ENCODE assay signal across 18 cellular contexts in genomic region chr7:107803009-107803581, GRCh38. TPM values are rescaled to one million over a fixed set of nuclear protein-coding genes. Genes with fewer than 3 reads are reported as not detected.
DNase-seq lines count a peak whose midpoint lies in the region; ATAC-seq and TF ChIP-seq lines count a peak whose summit lies in the region.
"Had no signal": no experiment of that assay in that cellular context is flagged by ENCODE, and none has a peak within 500 bp of the region (broad histone marks: within the 10 kb centered on the region; RNA-seq: fewer than 3 reads in every experiment).

TSS of gene SLC26A3 (minus strand) at chr7:107803223. CDS start at chr7:107794509, 8,714 bp downstream.

- H3K4me2 ChIP-seq in mammary epithelial cell (ENCODE audit: insufficient read depth, low read depth, low read length) = no peak within 1 kb of the TSS

- TF ChIP-seq POLR2A in breast epithelium (IDR thresholded peaks at IDR 0.05) (no peak), ovary (IDR thresholded peaks at IDR 0.05) (no peak)

- H3K79me2 ChIP-seq in mammary epithelial cell (ENCODE audit: insufficient read depth, low read length) = no peaks in the 10 kb centered on the region

- TF ChIP-seq EP300 in ovary (IDR thresholded peaks at IDR 0.05) = no peak

- H3K36me3 ChIP-seq in breast epithelium (no peaks in the 10 kb centered on the region), mammary epithelial cell (ENCODE audit: insufficient read depth, low read length) (no peaks in the 10 kb centered on the region), ovary (no peaks in the 10 kb centered on the region)

- H2AFZ ChIP-seq in mammary epithelial cell (ENCODE audit: low read depth, low read length) = no peak within 1 kb of the TSS

- intact Hi-C loops in breast epithelium (cut with DNase I; ENCODE audit: low total_unique reads) = no loop called here
- intact Hi-C loops in mammary epithelial cell (cut with micrococcal nuclease) = no loop called here
- intact Hi-C loops in left colon (cut with DNase I, micrococcal nuclease) = no loop called here
- intact Hi-C loops in ovary (cut with DNase I) = no loop called here

- H3K27me3 ChIP-seq in breast epithelium (no peaks in the 10 kb centered on the region), mammary epithelial cell (ENCODE audit: insufficient read depth, low read length) (no peaks in the 10 kb centered on the region), ovary (no peaks in the 10 kb centered on the region)

- CTCF ChIA-PET in mammary epithelial cell (lab: Charles Lee; ENCODE audit: low non-redundant PET) = no interaction called here

- H4K20me1 ChIP-seq in mammary epithelial cell (ENCODE audit: insufficient read depth, low read length) = no peaks in the 10 kb centered on the region

- dilution Hi-C loops in mammary epithelial cell (cut with HindIII; ENCODE audit: low sequenced_read_pairs) = no loop called here

- H3K9me3 ChIP-seq in breast epithelium (no peaks in the 10 kb centered on the region), mammary epithelial cell (replicated peaks; ENCODE audit: insufficient read depth, low read length) (no peaks in the 10 kb centered on the region), ovary (no peaks in the 10 kb centered on the region)
- H3K9me3 ChIP-seq: Caco-2 had no signal

- DNase-seq in breast epithelium (ENCODE audit: low spot score in 2 of 2) = no peak
- DNase-seq in mammary epithelial cell = no peak
- DNase-seq in left colon = no peak
- DNase-seq in renal cortical epithelial cell (ENCODE audit: low read depth) = peak; percentile 48
- DNase-seq in stimulated activated CD4-positive, alpha-beta T cell treated with anti-CD3 and anti-CD28 coated beads, Interleukin-1b, Interleukin-23, amount 100 ng/mL, for 48 hours = no peak
- no peak for DNase-seq in NCI-H526 treated with DMSO at 0.1 percent for 48 hours (lab: John Stamatoyannopoulos, UW)
- no peak for DNase-seq in ovary
- DNase-seq: Caco-2; CD8-positive, alpha-beta memory T cell; DND-41; GDM1; IMR-90 had no signal

- in situ Hi-C loops in mammary epithelial cell (cut with MboI; ENCODE audit: low sequenced_read_pairs in 2 of 2) = no loop called here

- TF ChIP-seq CTCF in breast epithelium (IDR thresholded peaks at IDR 0.05) (no peak), mammary epithelial cell (conservative IDR thresholded peaks at IDR 0.05 in 1 of 2, IDR thresholded peaks at IDR 0.05 in 1 of 2; ENCODE audit: extremely low read depth in 1 of 2, insufficient read depth in 1 of 2, low read depth in 1 of 2, low read length in 2 of 2) (no peak), ovary (IDR thresholded peaks at IDR 0.05) (no peak)

- H3K4me3 ChIP-seq in breast epithelium = no peak within 1 kb of the TSS
- no peak within 1 kb of the TSS for H3K4me3 ChIP-seq in mammary epithelial cell (replicated peaks in 1 of 3; ENCODE audit: insufficient read depth in 1 of 3, low read depth in 2 of 3, low read length in 3 of 3)
- H3K4me3 ChIP-seq in ovary = no peak within 1 kb of the TSS

- peak; percentile 71 for ATAC-seq in left colon
- no peak for ATAC-seq in GM18502 (IDR thresholded peaks at IDR 0.05; ENCODE audit: poor library complexity, unreplicated experiment)
- ATAC-seq: HCT116 had no signal

- H3K27ac ChIP-seq in breast epithelium = no peak within 1 kb of the TSS
- no peak within 1 kb of the TSS for H3K27ac ChIP-seq in mammary epithelial cell (ENCODE audit: insufficient read depth, low read depth, low read length)
- H3K27ac ChIP-seq in ovary = no peak within 1 kb of the TSS
- H3K27ac ChIP-seq: 22Rv1 had no signal

- WGBS in mammary epithelial cell (ENCODE audit: low coverage, missing lambda C conversion rate) = 35% methylated on average over 2 of the region's 2 CpGs
- WGBS in ovary, 3 donors = 78 to 94% (median 83%) methylated on average over 2 of the region's 2 CpGs

- H3K9ac ChIP-seq in mammary epithelial cell (ENCODE audit: insufficient read depth, low read length) = no peak within 1 kb of the TSS

- H3K4me1 ChIP-seq in breast epithelium = no peaks in the 10 kb centered on the region
- no peaks in the 10 kb centered on the region for H3K4me1 ChIP-seq in mammary epithelial cell (ENCODE audit: insufficient read depth, low read length)
- H3K4me1 ChIP-seq in ovary (ENCODE audit: insufficient read depth) = peaks cover 11% of the 10 kb centered on the region

- BruUV-seq in mammary epithelial cell (replicated peaks; lab: Mats Ljungman, UMichigan) = no TSS peak

RNA-seq across cellular contexts. Expression of gene SLC26A3, which starts in this region (rescaled TPM):
- total RNA-seq in breast epithelium = 10 to 100 TPM in 2 of 3 donors, not detected in 1; 13.6 to 36.4 TPM
- not detected for total RNA-seq in mammary epithelial cell
- polyA plus RNA-seq in mammary epithelial cell = not detected
- not detected for polyA minus RNA-seq in mammary epithelial cell
- 1,000 to 10,000 TPM; 2,382 to 3,814 TPM for total RNA-seq in left colon
- not detected in 2 replicates for total RNA-seq in renal cortical epithelial cell
- 1 to 10 TPM in 1 of 7 donors, under 1 TPM in 3, not detected in 3; 0.30 to 1.9 (median 0.61) TPM for total RNA-seq in ovary
- polyA plus RNA-seq in ovary = under 1 TPM; 0.06 to 0.07 TPM
- total RNA-seq: A673; CD8-positive, alpha-beta memory T cell; IMR-90 had no signal
- polyA plus RNA-seq: BJ; CD14-positive monocyte; CD8-positive, alpha-beta memory T cell; IMR-90 had no signal

Comparison
In these comparisons a context has a peak if more than half of its experiments do, and no peak if none do; other contexts are left out.
1. RNA of gene SLC26A3 (total RNA-seq): 2,382 to 3,814 TPM in left colon; 13.6 to 36.4 TPM in breast epithelium, 0.30 to 1.9 TPM in ovary, not detected in mammary epithelial cell and not detected in renal cortical epithelial cell; every median in the first group is over 10 times any median in the second.
2. Peak in DNase-seq in renal cortical epithelial cell; RNA of the gene not detected or under 1 TPM.